Comparison of ENCODE assay signal across 18 cellular contexts in genomic region chr5:88669314-88669713, GRCh38.
"Had no signal": no experiment of that assay in that cellular context is flagged by ENCODE, and none has a peak within 500 bp of the region (broad histone marks: within the 10 kb centered on the region; RNA-seq: fewer than 3 reads in every experiment).

No MANE protein-coding gene starts in this region.

- H3K27ac ChIP-seq: breast epithelium, hepatocyte, parathyroid adenoma, transverse colon, vagina had no signal

- DNase-seq: activated B cell treated with CpG ODN at 0.5 μM for 24 hours; activated CD4-positive, alpha-beta T cell treated with anti-CD3 and anti-CD28 coated beads, Interleukin-2, amount 10 ng/mL, durations not matched to agents 24 days and 14 days; activated CD8-positive, alpha-beta memory T cell treated with anti-CD3 and anti-CD28 coated beads, Interleukin-2, amount 50 U/mL, for 48 hours; activated gamma-delta T cell; activated T-cell treated with anti-CD3 and anti-CD28 coated beads, Interleukin-2, amount 50 U/mL, for 72 hours; islet precursor cell; midbrain; stimulated activated CD4-positive, alpha-beta T cell treated with anti-CD3 and anti-CD28 coated beads, Interleukin-2, amount 100 ng/mL, for 48 hours; stimulated activated naive B cell treated with anti-CD40 and anti-IgM and Interleukin-4, amounts not matched to agents 10 μg/mL and 1 μg/mL and 100 μg/mL, for 72 hours; transverse colon had no signal

- H3K4me3 Mint-ChIP-seq: activated B cell treated with CpG ODN at 0.5 μM for 24 hours; activated CD4-positive, alpha-beta T cell treated with anti-CD3 and anti-CD28 coated beads, Interleukin-2, amount 10 ng/mL, durations not matched to agents 24 days and 14 days; activated T-cell treated with anti-CD3 and anti-CD28 coated beads, Interleukin-2, amount 50 U/mL, for 72 hours; stimulated activated naive B cell treated with anti-CD40 and anti-IgM and Interleukin-4, amounts not matched to agents 10 μg/mL and 1 μg/mL and 100 μg/mL, for 72 hours; T-helper 2 cell treated with Interferon-gamma antibody and Interleukin-4, amounts not matched to agents 5 μg/mL and 100 μg/mL, for 36 hours had no signal

- H3K9me3 ChIP-seq: breast epithelium, transverse colon, vagina had no signal

- H3K27ac Mint-ChIP-seq: activated B cell treated with CpG ODN at 0.5 μM for 24 hours; activated CD4-positive, alpha-beta T cell treated with anti-CD3 and anti-CD28 coated beads, Interleukin-2, amount 10 ng/mL, durations not matched to agents 24 days and 14 days; activated naive CD4-positive, alpha-beta T cell treated with anti-CD3 and anti-CD28 coated beads, Interleukin-2, amount 50 U/mL, for 72 hours; activated T-cell treated with anti-CD3 and anti-CD28 coated beads, Interleukin-2, amount 50 U/mL, for 72 hours; stimulated activated naive B cell treated with anti-CD40 and anti-IgM and Interleukin-4, amounts not matched to agents 10 μg/mL and 1 μg/mL and 100 μg/mL, for 72 hours; T-helper 2 cell treated with Interferon-gamma antibody and Interleukin-4, amounts not matched to agents 5 μg/mL and 100 μg/mL, for 36 hours had no signal

- ATAC-seq: activated naive CD4-positive, alpha-beta T cell treated with anti-CD3 and anti-CD28 coated beads, Interleukin-2, amount 50 U/mL, for 72 hours; activated T-cell treated with anti-CD3 and anti-CD28 coated beads, Interleukin-2, amount 50 U/mL, for 72 hours; esophagus mucosa; left lobe of liver; stimulated activated naive B cell treated with anti-CD40 and anti-IgM and Interleukin-4, amounts not matched to agents 10 μg/mL and 1 μg/mL and 100 μg/mL, for 72 hours had no signal

- H3K36me3 ChIP-seq: breast epithelium, transverse colon, vagina had no signal

- H3K4me3 ChIP-seq: breast epithelium, hepatocyte, transverse colon, vagina had no signal

- H3K9me3 Mint-ChIP-seq: activated T-cell treated with anti-CD3 and anti-CD28 coated beads, Interleukin-2, amount 50 U/mL, for 72 hours; T-helper 2 cell treated with Interferon-gamma antibody and Interleukin-4, amounts not matched to agents 5 μg/mL and 100 μg/mL, for 36 hours had no signal

- H3K4me1 ChIP-seq: parathyroid adenoma had no signal
